In genomic region chr5:171963416-171963815, GRCh38 we compare ENCODE assay signal across 1 cellular context.
TF ChIP-seq lines count a peak whose summit lies in the region.

No MANE protein-coding gene starts in this region.

TF ChIP-seq in K562, 482 proteins besides CTCF, POLR2A, EP300 and RAD21:
- TF ChIP-seq MAFF (IDR thresholded peaks at IDR 0.05; ENCODE audit: low read length) (peak; percentile 14; the same call in 1 of the 2 replicates), C11orf30 (IDR thresholded peaks at IDR 0.05; ENCODE audit: low read depth) (peak; percentile 79), NR2F6 (CRISPR knock-in tag; IDR thresholded peaks at IDR 0.05) (no peak), E2F8 (IDR thresholded peaks at IDR 0.05; ENCODE audit: low read depth, partially characterized antibody) (no peak), ZNF316 (IDR thresholded peaks at IDR 0.05) (peak; percentile 87), NUFIP1 (IDR thresholded peaks at IDR 0.05; ENCODE audit: partially characterized antibody) (no peak), CBX3 (IDR thresholded peaks at IDR 0.05; ENCODE audit: borderline replicate concordance in 1 of 2, low read length in 2 of 2) (no peak), ASH1L (IDR thresholded peaks at IDR 0.05; ENCODE audit: borderline replicate concordance, low read depth, partially characterized antibody) (no peak), MAFG (tag; conservative IDR thresholded peaks at IDR 0.05) (peak; percentile 61), RFX7 (CRISPR knock-in tag; IDR thresholded peaks at IDR 0.05) (no peak)
TF ChIP-seq in K562: peak in this region for 4.
